18 cellular contexts compared by ENCODE assay signal in the genomic region with DNA sequence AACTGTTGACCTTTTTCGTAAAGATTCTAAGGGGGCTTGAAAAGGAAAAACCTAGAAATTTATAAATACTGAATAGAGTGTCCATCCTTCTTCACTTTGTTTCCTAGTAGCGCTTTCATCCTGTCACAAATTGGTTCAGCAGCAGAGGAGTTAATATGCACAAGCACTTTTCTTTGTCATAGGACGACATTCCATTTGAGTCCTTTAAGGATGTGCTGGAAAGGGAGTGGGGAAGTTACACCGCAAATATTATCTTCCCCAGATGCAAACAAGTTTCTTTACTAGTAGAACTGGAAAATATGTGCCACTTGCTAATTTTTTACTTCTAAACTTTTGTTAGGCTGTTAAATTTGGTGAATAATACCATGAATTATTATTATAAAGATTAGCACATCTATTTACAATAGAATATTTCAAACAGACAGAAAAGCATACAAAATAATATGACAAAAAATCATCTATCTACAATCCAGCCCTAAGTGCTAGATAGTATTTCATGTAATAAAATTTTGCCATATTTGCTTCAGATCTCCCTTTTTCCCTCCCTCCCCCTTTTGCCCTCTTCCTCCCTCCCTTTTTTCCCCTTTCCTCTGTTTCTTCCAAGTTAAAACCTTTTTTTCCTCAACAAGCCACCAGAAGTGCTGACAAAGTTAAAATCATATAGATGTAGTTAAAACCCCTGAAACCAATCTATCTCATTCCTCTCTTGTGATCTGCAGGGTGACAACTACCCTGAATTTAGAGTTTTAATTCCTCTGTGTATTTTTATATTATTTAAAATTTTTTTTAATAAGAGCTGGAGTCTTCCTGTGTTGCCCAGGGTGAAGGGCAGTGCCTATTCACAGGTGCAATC. TPM values are rescaled to one million over a fixed set of nuclear protein-coding genes. Genes with fewer than 3 reads are reported as not detected.
A peak's percentile ranks its signal among the peaks of the same experiment; 100 is the strongest.
DNase-seq lines count a peak whose midpoint lies in the region; ATAC-seq, FAIRE-seq and TF ChIP-seq lines count a peak whose summit lies in the region.
"Had no signal": no experiment of that assay in that cellular context is flagged by ENCODE, and none has a peak within 500 bp of the region (broad histone marks: within the 10 kb centered on the region; RNA-seq: fewer than 3 reads in every experiment).

No MANE protein-coding gene starts in this region.

- peaks cover 4% of the 10 kb centered on the region for H3K36me3 Mint-ChIP-seq in neural progenitor cell
- H3K36me3 Mint-ChIP-seq: stimulated activated effector memory CD8-positive, alpha-beta T cell treated with anti-CD3 and anti-CD28 coated beads, Interleukin-12 subunit alpha, Interleukin-12 subunit beta, amount 100 ng/mL, for 72 hours had no signal

- H3K4me3 Mint-ChIP-seq in neural progenitor cell = no peak overlapping the region
- H3K4me3 Mint-ChIP-seq: activated CD4-positive, alpha-beta T cell treated with anti-CD3 and anti-CD28 coated beads, Interleukin-2, amount 10 ng/mL, durations not matched to agents 24 days and 14 days; activated naive CD8-positive, alpha-beta T cell treated with anti-CD3 and anti-CD28 coated beads for 36 hours; stimulated activated effector memory CD8-positive, alpha-beta T cell treated with anti-CD3 and anti-CD28 coated beads, Interleukin-12 subunit alpha, Interleukin-12 subunit beta, amount 100 ng/mL, for 72 hours; T-helper 2 cell treated with Interferon-gamma antibody and Interleukin-4, amounts not matched to agents 5 μg/mL and 100 μg/mL, for 36 hours had no signal

- H3K4me3 ChIP-seq in endothelial cell of umbilical vein (replicated peaks in 1 of 3; ENCODE audit: insufficient read depth in 1 of 3, low read depth in 1 of 3, low read length in 3 of 3) (no peak overlapping the region), neural progenitor cell (no peak overlapping the region)
- H3K4me3 ChIP-seq: skin epidermis, upper lobe of left lung had no signal

- no peaks in the 10 kb centered on the region for H3K9me3 ChIP-seq in endothelial cell of umbilical vein (replicated peaks; ENCODE audit: control insufficient read depth, insufficient read depth, low read length)
- H3K9me3 ChIP-seq in neural progenitor cell (ENCODE audit: low read depth) = no peaks in the 10 kb centered on the region
- H3K9me3 ChIP-seq: upper lobe of left lung had no signal

- H3K27ac ChIP-seq in endothelial cell of umbilical vein (ENCODE audit: insufficient read depth, low read depth, low read length) (peak overlapping the region; percentile 44), neural progenitor cell (no peak overlapping the region)

- H3K9me1 ChIP-seq in endothelial cell of umbilical vein (replicated peaks; ENCODE audit: control insufficient read depth, extremely low read depth, insufficient read depth, low read length) = no peaks in the 10 kb centered on the region

- ATAC-seq in GM21723 (IDR thresholded peaks at IDR 0.05; ENCODE audit: unreplicated experiment) (no peak), HG02973 (IDR thresholded peaks at IDR 0.05; ENCODE audit: unreplicated experiment) (no peak)
- ATAC-seq: stimulated activated effector memory CD8-positive, alpha-beta T cell treated with anti-CD3 and anti-CD28 coated beads, Interleukin-12 subunit alpha, Interleukin-12 subunit beta, amount 100 ng/mL, for 72 hours had no signal

- POLR2A ChIA-PET in endothelial cell of umbilical vein (lab: Charles Lee) (no interaction called here), HEK293T (lab: Yijun Ruan, JAX) (no interaction called here)

- H3K9ac ChIP-seq in endothelial cell of umbilical vein (replicated peaks; ENCODE audit: extremely low read depth, insufficient read depth, low read length) (no peak overlapping the region), neural progenitor cell (no peak overlapping the region)

- BruUV-seq in endothelial cell of umbilical vein (replicated peaks; lab: Mats Ljungman, UMichigan) = no TSS peak

- H3K4me2 ChIP-seq in endothelial cell of umbilical vein (ENCODE audit: insufficient read depth, low read length) (peak overlapping the region; percentile 13), neural progenitor cell (peak overlapping the region; percentile 54)

- H3K9me3 Mint-ChIP-seq in neural progenitor cell = peaks cover 2% of the 10 kb centered on the region
- H3K9me3 Mint-ChIP-seq: activated CD4-positive, alpha-beta T cell treated with anti-CD3 and anti-CD28 coated beads, Interleukin-2, amount 10 ng/mL, durations not matched to agents 24 days and 14 days; stimulated activated effector memory CD8-positive, alpha-beta T cell treated with anti-CD3 and anti-CD28 coated beads, Interleukin-12 subunit alpha, Interleukin-12 subunit beta, amount 100 ng/mL, for 72 hours; T-helper 2 cell treated with Interferon-gamma antibody and Interleukin-4, amounts not matched to agents 5 μg/mL and 100 μg/mL, for 36 hours had no signal

- peaks cover 25% of the 10 kb centered on the region for H3K4me1 Mint-ChIP-seq in neural progenitor cell

- H3K27me3 ChIP-seq in endothelial cell of umbilical vein (ENCODE audit: control insufficient read depth in 2 of 2, insufficient read depth in 2 of 2, low read length in 2 of 2) = no peaks in the 10 kb centered on the region
- no peaks in the 10 kb centered on the region for H3K27me3 ChIP-seq in neural progenitor cell
- H3K27me3 ChIP-seq: upper lobe of left lung had no signal

- no peak overlapping the region for H3K27ac Mint-ChIP-seq in neural progenitor cell
- H3K27ac Mint-ChIP-seq: activated CD4-positive, alpha-beta T cell treated with anti-CD3 and anti-CD28 coated beads, Interleukin-2, amount 10 ng/mL, durations not matched to agents 24 days and 14 days; activated naive CD8-positive, alpha-beta T cell treated with anti-CD3 and anti-CD28 coated beads for 36 hours; stimulated activated effector memory CD8-positive, alpha-beta T cell treated with anti-CD3 and anti-CD28 coated beads, Interleukin-12 subunit alpha, Interleukin-12 subunit beta, amount 100 ng/mL, for 72 hours; T-helper 2 cell treated with Interferon-gamma antibody and Interleukin-4, amounts not matched to agents 5 μg/mL and 100 μg/mL, for 36 hours had no signal

- H2AFZ ChIP-seq in endothelial cell of umbilical vein (ENCODE audit: low read depth, low read length) (no peak overlapping the region), neural progenitor cell (replicated peaks) (peak overlapping the region; percentile 11)

- peaks cover 2% of the 10 kb centered on the region for H3K27me3 Mint-ChIP-seq in neural progenitor cell (ENCODE audit: insufficient read depth, low read depth)
- H3K27me3 Mint-ChIP-seq: activated naive CD8-positive, alpha-beta T cell treated with anti-CD3 and anti-CD28 coated beads for 36 hours had no signal

- no peaks in the 10 kb centered on the region for H3K36me3 ChIP-seq in endothelial cell of umbilical vein (ENCODE audit: control insufficient read depth in 2 of 2, extremely low read depth in 1 of 2, insufficient read depth in 2 of 2, low read length in 2 of 2)
- no peaks in the 10 kb centered on the region for H3K36me3 ChIP-seq in neural progenitor cell
- H3K36me3 ChIP-seq: upper lobe of left lung had no signal

- no peak for TF ChIP-seq POLR2A in endothelial cell of umbilical vein (IDR thresholded peaks at IDR 0.05; ENCODE audit: low read depth, low read length)

- FAIRE-seq in endothelial cell of umbilical vein (lab: Jason Lieb, UNC) = no peak

- peaks cover 45% of the 10 kb centered on the region for H3K4me1 ChIP-seq in endothelial cell of umbilical vein (ENCODE audit: control insufficient read depth, extremely low read depth, insufficient read depth, low read length)
- H3K4me1 ChIP-seq in neural progenitor cell = peaks cover 25% of the 10 kb centered on the region

- dilution Hi-C loops in endothelial cell of umbilical vein (cut with MboI; ENCODE audit: extremely low pct_ligation_motif_present, low sequenced_read_pairs) = no loop called here

- CTCF ChIA-PET in endothelial cell of umbilical vein (lab: Charles Lee) (interaction anchor here (1.0 to 1.3 kb wide), 5 partner anchors 18 to 108 kb away, joined by 3 to 9 read pairs (median 3); no protein-coding TSS in a partner anchor), HEK293T (lab: Yijun Ruan, JAX) (no interaction called here)

- DNase-seq in AG20443 (ENCODE audit: low spot score) (peak; percentile 21), NCI-H226 (peak; percentile 31), endothelial cell of umbilical vein (ENCODE audit: low read depth, low spot score) (peak; percentile 8), neural progenitor cell (ENCODE audit: low spot score) (no peak), HEK293T (ENCODE audit: extremely low spot score) (no peak), NCI-H2227 (lab: John Stamatoyannopoulos, UW; ENCODE audit: unreplicated experiment) (no peak)
- DNase-seq: activated CD4-positive, alpha-beta T cell treated with anti-CD3 and anti-CD28 coated beads, Interleukin-2, amount 10 ng/mL, durations not matched to agents 24 days and 14 days; activated naive CD8-positive, alpha-beta T cell treated with anti-CD3 and anti-CD28 coated beads for 36 hours; activated T-cell treated with anti-CD3 and anti-CD28 coated beads for 4 hours; central memory CD4-positive, alpha-beta T cell; KG1; NCI-H1092 treated with DMSO at 0.1 percent for 48 hours had no signal

- intact Hi-C loops in endothelial cell of umbilical vein (cut with micrococcal nuclease) = no loop called here

- peaks cover 16% of the 10 kb centered on the region for H3F3A ChIP-seq in neural progenitor cell (ENCODE audit: low read depth)

- no peaks in the 10 kb centered on the region for H3K79me2 ChIP-seq in endothelial cell of umbilical vein (ENCODE audit: control insufficient read depth, insufficient read depth, low read length)
- no peaks in the 10 kb centered on the region for H3K79me2 ChIP-seq in neural progenitor cell (ENCODE audit: low read depth)

- H4K20me1 ChIP-seq in endothelial cell of umbilical vein (replicated peaks; ENCODE audit: control insufficient read depth, extremely low read depth, insufficient read depth, low read length) = no peaks in the 10 kb centered on the region
- no peaks in the 10 kb centered on the region for H4K20me1 ChIP-seq in neural progenitor cell (ENCODE audit: low read depth)

- TF ChIP-seq CTCF in endothelial cell of umbilical vein (IDR thresholded peaks at IDR 0.05; ENCODE audit: extremely low read depth in 1 of 2, insufficient read depth in 1 of 2, low read depth in 1 of 2, low read length in 2 of 2) = no peak
- TF ChIP-seq CTCF in neural progenitor cell (IDR thresholded peaks at IDR 0.05) = no peak

RNA-seq across cellular contexts. Expression of a gene that starts 50.5 kb away (rescaled TPM):
- 45.9 and 46.2 TPM in 2 replicates for total RNA-seq in endothelial cell of umbilical vein
- 6.4 and 8.0 TPM in 2 replicates for polyA plus RNA-seq in endothelial cell of umbilical vein
- 8.0 and 8.1 TPM in 2 replicates for polyA plus RNA-seq in endothelial cell of umbilical vein (2011; cell fraction: cytosol; rRNA removed)
- polyA plus RNA-seq in endothelial cell of umbilical vein (2011; cell fraction: nucleus; rRNA removed) = 37.0 and 46.6 TPM in 2 replicates
- 13.5 and 17.1 TPM in 2 replicates for polyA plus RNA-seq in endothelial cell of umbilical vein (2012)
- 19.6 and 20.1 TPM in 2 replicates for polyA minus RNA-seq in endothelial cell of umbilical vein
- polyA minus RNA-seq in endothelial cell of umbilical vein (2011; cell fraction: cytosol; rRNA and poly(A)+ RNA removed) = 8.5 TPM
- polyA minus RNA-seq in endothelial cell of umbilical vein (2011; cell fraction: nucleus; rRNA and poly(A)+ RNA removed) = 98.0 and 121 TPM in 2 replicates
- total RNA-seq in neural progenitor cell (ENCODE audit: low replicate concordance) = 35.4 and 79.5 TPM in 2 replicates

Comparison
In these comparisons a context has a peak if more than half of its experiments do, and no peak if none do; other contexts are left out.
1. DNase-seq: peak in AG20443 (single experiment), NCI-H226 (single experiment) and endothelial cell of umbilical vein (single experiment); none in neural progenitor cell (single experiment), HEK293T (single experiment) and NCI-H2227 (single experiment).